In genomic region chr15:44988870-44989219, GRCh38 we compare ENCODE assay signal across 4 cellular contexts. TPM values are rescaled to one million over a fixed set of nuclear protein-coding genes. Genes with fewer than 3 reads are reported as not detected.
"Had no signal": no experiment of that assay in that cellular context is flagged by ENCODE, and none has a peak within 500 bp of the region (broad histone marks: within the 10 kb centered on the region; RNA-seq: fewer than 3 reads in every experiment).

No MANE protein-coding gene starts in this region.

RNA-seq across cellular contexts. Expression of gene TERB2, which starts 32.4 kb away (rescaled TPM):
- total RNA-seq: OCI-LY7, PC-3, Right ventricle myocardium inferior, SJCRH30 had no signal
